In genomic region chr10:93494494-93494893, GRCh38 we compare ENCODE assay signal across 21 cellular contexts.
"Had no signal": no experiment of that assay in that cellular context is flagged by ENCODE, and none has a peak within 500 bp of the region (broad histone marks: within the 10 kb centered on the region; RNA-seq: fewer than 3 reads in every experiment).

No MANE protein-coding gene starts in this region.

- DNase-seq: effector memory CD8-positive, alpha-beta T cell; hypothalamus; immature natural killer cell; islet precursor cell; left ventricle myocardium superior; lower lobe of right lung; natural killer cell; nucleus accumbens; stimulated activated CD4-positive, alpha-beta T cell treated with anti-CD3 and anti-CD28 coated beads, Interleukin-12 subunit alpha, Interleukin-12 subunit beta, amount 100 ng/mL, for 4 hours; stimulated activated CD4-positive, alpha-beta T cell treated with anti-CD3 and anti-CD28 coated beads, Interleukin-1b, Interleukin-23, amount 100 ng/mL, for 48 hours; stimulated activated CD4-positive, alpha-beta T cell treated with anti-CD3 and anti-CD28 coated beads, Interleukin-4, amount 100 ng/mL, for 1 hour; stimulated activated CD8-positive, alpha-beta memory T cell treated with anti-CD3 and anti-CD28 coated beads, Interleukin-4, amount 100 ng/mL, for 48 hours; stimulated activated naive CD4-positive, alpha-beta T cell; stimulated activated naive CD8-positive, alpha-beta T cell treated with anti-CD3 and anti-CD28 coated beads, Interleukin-15, amount 100 ng/mL, for 72 hours; transverse colon had no signal

- H3K27ac ChIP-seq: coronary artery, lower lobe of right lung, prostate gland, right atrium auricular region, suprapubic skin, transverse colon had no signal

- H3K36me3 Mint-ChIP-seq: immature natural killer cell, natural killer cell had no signal

- H3K4me3 ChIP-seq: coronary artery, lower lobe of right lung, prostate gland, right atrium auricular region, smooth muscle cell, suprapubic skin, transverse colon had no signal

- H3K27ac Mint-ChIP-seq: effector memory CD8-positive, alpha-beta T cell; immature natural killer cell; natural killer cell; stimulated activated naive CD8-positive, alpha-beta T cell treated with anti-CD3 and anti-CD28 coated beads, Interleukin-15, amount 100 ng/mL, for 72 hours had no signal

- H3K27me3 ChIP-seq: right atrium auricular region, suprapubic skin, transverse colon had no signal

- H3K36me3 ChIP-seq: lower lobe of right lung, prostate gland, right atrium auricular region, suprapubic skin, transverse colon had no signal

- H3K9me3 ChIP-seq: lower lobe of right lung, prostate gland, right atrium auricular region, suprapubic skin, transverse colon had no signal

- ATAC-seq: effector memory CD8-positive, alpha-beta T cell; left ventricle myocardium superior; lower lobe of right lung; natural killer cell; sciatic nerve; stimulated activated naive CD8-positive, alpha-beta T cell treated with anti-CD3 and anti-CD28 coated beads, Interleukin-15, amount 100 ng/mL, for 72 hours had no signal

- H3K9me3 Mint-ChIP-seq: effector memory CD8-positive, alpha-beta T cell; natural killer cell; stimulated activated naive CD8-positive, alpha-beta T cell treated with anti-CD3 and anti-CD28 coated beads, Interleukin-15, amount 100 ng/mL, for 72 hours had no signal

- H3K4me3 Mint-ChIP-seq: natural killer cell; stimulated activated naive CD8-positive, alpha-beta T cell treated with anti-CD3 and anti-CD28 coated beads, Interleukin-15, amount 100 ng/mL, for 72 hours had no signal
